In genomic region chr3:105470851-105471250, GRCh38 we compare ENCODE assay signal across 25 cellular contexts.
"Had no signal": no experiment of that assay in that cellular context is flagged by ENCODE, and none has a peak within 500 bp of the region (broad histone marks: within the 10 kb centered on the region; RNA-seq: fewer than 3 reads in every experiment).

No MANE protein-coding gene starts in this region.

- H3K27me3 Mint-ChIP-seq: activated B cell treated with CpG ODN at 0.5 μM for 24 hours; activated naive CD4-positive, alpha-beta T cell treated with anti-CD3 and anti-CD28 coated beads, Interleukin-2, amount 10 ng/mL, durations not matched to agents 7 days and 5 days; activated T-helper 17 cell treated with anti-CD3 and anti-CD28 coated beads, Interleukin-2, amount 50 U/mL, for 72 hours; T-helper 17 cell had no signal

- H3K9me3 Mint-ChIP-seq: activated B cell treated with CpG ODN at 0.5 μM for 24 hours; activated CD4-positive, alpha-beta T cell treated with anti-CD3 and anti-CD28 coated beads, Interleukin-2, amount 10 ng/mL, durations not matched to agents 24 days and 14 days; activated naive CD4-positive, alpha-beta T cell treated with anti-CD3 and anti-CD28 coated beads, Interleukin-2, amount 10 ng/mL, durations not matched to agents 7 days and 5 days; activated naive CD8-positive, alpha-beta T cell treated with anti-CD3 and anti-CD28 coated beads for 36 hours; activated T-helper 17 cell treated with anti-CD3 and anti-CD28 coated beads, Interleukin-2, amount 50 U/mL, for 72 hours had no signal

- ATAC-seq: activated T-helper 17 cell treated with anti-CD3 and anti-CD28 coated beads, Interleukin-2, amount 50 U/mL, for 72 hours; Panc1; T-helper 17 cell had no signal

- H3K4me3 Mint-ChIP-seq: activated B cell treated with CpG ODN at 0.5 μM for 24 hours; activated CD4-positive, alpha-beta T cell treated with anti-CD3 and anti-CD28 coated beads, Interleukin-2, amount 10 ng/mL, durations not matched to agents 24 days and 14 days; activated naive CD4-positive, alpha-beta T cell treated with anti-CD3 and anti-CD28 coated beads, Interleukin-2, amount 10 ng/mL, durations not matched to agents 7 days and 5 days; activated naive CD8-positive, alpha-beta T cell treated with anti-CD3 and anti-CD28 coated beads for 36 hours; activated T-helper 17 cell treated with anti-CD3 and anti-CD28 coated beads, Interleukin-2, amount 50 U/mL, for 72 hours; T-helper 17 cell had no signal

- DNase-seq: activated B cell treated with CpG ODN at 0.5 μM for 24 hours; activated CD4-positive, alpha-beta T cell treated with anti-CD3 and anti-CD28 coated beads for 1 hour; activated CD4-positive, alpha-beta T cell treated with anti-CD3 and anti-CD28 coated beads, Interleukin-2, amount 10 ng/mL, durations not matched to agents 24 days and 14 days; activated CD4-positive, alpha-beta T cell treated with anti-CD3 and anti-CD28 coated beads, Interleukin-2, amount 50 U/mL, for 48 hours; activated gamma-delta T cell; activated naive CD4-positive, alpha-beta T cell treated with anti-CD3 and anti-CD28 coated beads, Interleukin-2, amount 10 ng/mL, durations not matched to agents 7 days and 5 days; activated naive CD8-positive, alpha-beta T cell treated with anti-CD3 and anti-CD28 coated beads for 36 hours; activated T-cell treated with anti-CD3 and anti-CD28 coated beads for 4 hours; activated T-cell treated with anti-CD3 and anti-CD28 coated beads, Interleukin-2, amount 50 U/mL, for 48 hours; brain microvascular endothelial cell; KG1; NCI-H1048; NCI-H1694; NCI-H2029; NCI-H2107; NCI-H2171 treated with DMSO at 0.1 percent for 48 hours; NCI-H226; NCI-H526; NCI-H774; OCI-M1; Right ventricle myocardium superior; T-helper 17 cell; T-helper 9 cell had no signal

- H3K36me3 Mint-ChIP-seq: activated naive CD4-positive, alpha-beta T cell treated with anti-CD3 and anti-CD28 coated beads, Interleukin-2, amount 10 ng/mL, durations not matched to agents 7 days and 5 days; activated naive CD8-positive, alpha-beta T cell treated with anti-CD3 and anti-CD28 coated beads for 36 hours had no signal

- H3K4me1 Mint-ChIP-seq: activated CD4-positive, alpha-beta T cell treated with anti-CD3 and anti-CD28 coated beads, Interleukin-2, amount 10 ng/mL, durations not matched to agents 24 days and 14 days; activated naive CD4-positive, alpha-beta T cell treated with anti-CD3 and anti-CD28 coated beads, Interleukin-2, amount 10 ng/mL, durations not matched to agents 7 days and 5 days; activated T-helper 17 cell treated with anti-CD3 and anti-CD28 coated beads, Interleukin-2, amount 50 U/mL, for 72 hours; T-helper 17 cell had no signal

- H3K27ac Mint-ChIP-seq: activated B cell treated with CpG ODN at 0.5 μM for 24 hours; activated CD4-positive, alpha-beta T cell treated with anti-CD3 and anti-CD28 coated beads, Interleukin-2, amount 10 ng/mL, durations not matched to agents 24 days and 14 days; activated naive CD4-positive, alpha-beta T cell treated with anti-CD3 and anti-CD28 coated beads, Interleukin-2, amount 10 ng/mL, durations not matched to agents 7 days and 5 days; activated naive CD8-positive, alpha-beta T cell treated with anti-CD3 and anti-CD28 coated beads for 36 hours; activated T-helper 17 cell treated with anti-CD3 and anti-CD28 coated beads, Interleukin-2, amount 50 U/mL, for 72 hours; T-helper 17 cell had no signal
